In the genomic region with DNA sequence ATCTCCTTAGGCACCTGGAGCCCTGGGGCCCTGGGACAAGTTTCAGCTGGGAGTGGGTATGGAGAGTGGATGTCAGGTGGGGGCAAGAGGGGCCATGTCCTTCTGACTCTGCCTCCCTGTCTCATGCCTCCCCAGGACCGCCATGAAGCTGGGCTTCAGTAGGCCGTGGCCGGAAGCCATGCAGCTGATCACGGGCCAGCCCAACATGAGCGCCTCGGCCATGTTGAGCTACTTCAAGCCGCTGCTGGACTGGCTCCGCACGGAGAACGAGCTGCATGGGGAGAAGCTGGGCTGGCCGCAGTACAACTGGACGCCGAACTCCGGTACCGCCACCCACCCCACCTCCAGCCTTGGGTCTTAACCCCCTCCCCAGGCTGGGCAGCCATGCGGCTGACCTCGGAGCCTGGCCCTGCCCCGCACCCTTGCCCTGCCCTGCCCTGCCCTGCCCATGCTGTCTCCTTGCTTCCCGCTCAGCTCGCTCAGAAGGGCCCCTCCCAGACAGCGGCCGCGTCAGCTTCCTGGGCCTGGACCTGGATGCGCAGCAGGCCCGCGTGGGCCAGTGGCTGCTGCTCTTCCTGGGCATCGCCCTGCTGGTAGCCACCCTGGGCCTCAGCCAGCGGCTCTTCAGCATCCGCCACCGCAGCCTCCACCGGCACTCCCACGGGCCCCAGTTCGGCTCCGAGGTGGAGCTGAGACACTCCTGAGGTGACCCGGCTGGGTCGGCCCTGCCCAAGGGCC, we compare ENCODE assay signal across 23 cellular contexts. TPM values are rescaled to one million over a fixed set of nuclear protein-coding genes. Genes with fewer than 3 reads are reported as not detected.
"Had no signal": no experiment of that assay in that cellular context is flagged by ENCODE, and none has a peak within 500 bp of the region (broad histone marks: within the 10 kb centered on the region; RNA-seq: fewer than 3 reads in every experiment).

No MANE protein-coding gene starts in this region.

- H3K27me3 ChIP-seq: breast epithelium had no signal

- H3K4me3 ChIP-seq: breast epithelium, SK-N-MC had no signal

- FAIRE-seq: RCC 7860 had no signal

- ATAC-seq: activated CD8-positive, alpha-beta T cell treated with anti-CD3 and anti-CD28 coated beads for 36 hours; T-cell had no signal

- H3K27ac ChIP-seq: breast epithelium, SK-N-MC had no signal

- H3K9me3 ChIP-seq: breast epithelium had no signal

- H3K36me3 ChIP-seq: breast epithelium, WERI-Rb-1 had no signal

- DNase-seq: activated CD4-positive, alpha-beta T cell treated with anti-CD3 and anti-CD28 coated beads for 4 hours; activated CD8-positive, alpha-beta memory T cell treated with anti-CD3 and anti-CD28 coated beads, Interleukin-2, amount 50 U/mL, for 4 hours; activated CD8-positive, alpha-beta T cell treated with anti-CD3 and anti-CD28 coated beads for 36 hours; activated effector memory CD4-positive, alpha-beta T cell treated with Interleukin-2 at 50 U/mL for 16 hours; activated naive CD4-positive, alpha-beta T cell; aorta; KG1; NCI-H1048; NCI-H146; NCI-H187 treated with DMSO at 0.1 percent for 48 hours; NCI-H2081 treated with DMSO at 0.1 percent for 48 hours; NCI-H446; NCI-H524; PC-3; SIG-M5; T-cell; T-helper 2 cell; WERI-Rb-1 had no signal

- H3K4me1 ChIP-seq: breast epithelium had no signal

RNA-seq across cellular contexts. Expression of gene KCNH6, which starts 26.3 kb away (rescaled TPM):
- total RNA-seq: activated CD8-positive, alpha-beta T cell treated with anti-CD3 and anti-CD28 coated beads for 36 hours; aorta; breast epithelium; LHCN-M2; M059J; PC-3; T-cell had no signal
- polyA plus RNA-seq: aorta had no signal
